In genomic region chr10:75407716-75408511, GRCh38 we compare ENCODE assay signal across 8 cellular contexts. TPM values are rescaled to one million over a fixed set of nuclear protein-coding genes. Genes with fewer than 3 reads are reported as not detected.
DNase-seq lines count a peak whose midpoint lies in the region; ATAC-seq lines count a peak whose summit lies in the region.

No MANE protein-coding gene starts in this region.

- DNase-seq in H7 (peak; percentile 81), hepatic stellate cell (ENCODE audit: low spot score) (peak; percentile 47), skeletal muscle cell (ENCODE audit: low read depth) (no peak), H4 (ENCODE audit: low spot score) (no peak), NCI-H345 treated with DMSO at 0.1 percent for 48 hours (lab: John Stamatoyannopoulos, UW; ENCODE audit: unreplicated experiment) (no peak), NCI-H1436 (lab: John Stamatoyannopoulos, UW) (no peak)

- H3K9me3 Mint-ChIP-seq in activated T-helper 17 cell treated with anti-CD3 and anti-CD28 coated beads, Interleukin-2, amount 50 U/mL, for 72 hours, result peaks cover 6% of the 10 kb centered on the region

- H3K36me3 Mint-ChIP-seq in activated T-helper 17 cell treated with anti-CD3 and anti-CD28 coated beads, Interleukin-2, amount 50 U/mL, for 72 hours (ENCODE audit: low read depth), result peaks cover 16% of the 10 kb centered on the region

- H3K36me3 ChIP-seq in H7 (replicated peaks; ENCODE audit: control insufficient read depth, insufficient read depth, low read length), result no peaks in the 10 kb centered on the region

- H3K27ac Mint-ChIP-seq in activated T-helper 17 cell treated with anti-CD3 and anti-CD28 coated beads, Interleukin-2, amount 50 U/mL, for 72 hours, result no peak overlapping the region

- H3K27me3 ChIP-seq in H7 (ENCODE audit: control insufficient read depth, insufficient read depth, low read length), result peaks cover 98% of the 10 kb centered on the region

- peak overlapping the region; percentile 67 for H3K4me3 Mint-ChIP-seq in activated T-helper 17 cell treated with anti-CD3 and anti-CD28 coated beads, Interleukin-2, amount 50 U/mL, for 72 hours

- H3K27me3 Mint-ChIP-seq in activated T-helper 17 cell treated with anti-CD3 and anti-CD28 coated beads, Interleukin-2, amount 50 U/mL, for 72 hours, result peaks cover 58% of the 10 kb centered on the region

- H3K4me3 ChIP-seq in H7 (ENCODE audit: insufficient read depth, low read depth, low read length), result peak overlapping the region; percentile 20
- H3K4me3 ChIP-seq in skeletal muscle cell (ENCODE audit: low read depth, low read length), result peak overlapping the region; percentile 65

- no peak for ATAC-seq in activated T-helper 17 cell treated with anti-CD3 and anti-CD28 coated beads, Interleukin-2, amount 50 U/mL, for 72 hours (replicated peaks)
- ATAC-seq in HG02884 (IDR thresholded peaks at IDR 0.05; ENCODE audit: unreplicated experiment), result no peak

- peaks cover 9% of the 10 kb centered on the region for H3K4me1 Mint-ChIP-seq in activated T-helper 17 cell treated with anti-CD3 and anti-CD28 coated beads, Interleukin-2, amount 50 U/mL, for 72 hours

RNA-seq across cellular contexts. Expression of gene ZNF503, which starts 6.3 kb away (rescaled TPM):
- 0.03 and 0.37 TPM in 2 replicates for total RNA-seq in H7 (2014; rRNA removed; shearing (Covaris generic))
- under 1 TPM; 0.13 to 0.30 TPM for total RNA-seq in activated T-helper 17 cell treated with anti-CD3 and anti-CD28 coated beads, Interleukin-2, amount 50 U/mL, for 72 hours
- total RNA-seq in H4 (2014; rRNA removed; shearing (Covaris generic)), result 3.4 and 3.7 TPM in 2 replicates

RNA-seq across cellular contexts. Expression of gene LRMDA, which starts 23.5 kb away (rescaled TPM):
- not detected in 2 replicates for total RNA-seq in H7 (2014; rRNA removed; shearing (Covaris generic))
- not detected for total RNA-seq in activated T-helper 17 cell treated with anti-CD3 and anti-CD28 coated beads, Interleukin-2, amount 50 U/mL, for 72 hours
- total RNA-seq in H4 (2014; rRNA removed; shearing (Covaris generic)), result 0.10 TPM in 1 of 2 replicates, not detected in the other

Comparison
In these comparisons a context has a peak if more than half of its experiments do, and no peak if none do; other contexts are left out.
1. DNase-seq: peak in H7 (single experiment) and hepatic stellate cell (single experiment); none in skeletal muscle cell (single experiment), H4 (single experiment), NCI-H345 treated with DMSO at 0.1 percent for 48 hours (single experiment) and NCI-H1436 (single experiment).